ENCODE assay signal across 16 cellular contexts in genomic region chr3:17755836-17756235, GRCh38. TPM values are rescaled to one million over a fixed set of nuclear protein-coding genes. Genes with fewer than 3 reads are reported as not detected.
DNase-seq lines count a peak whose midpoint lies in the region; ATAC-seq and TF ChIP-seq lines count a peak whose summit lies in the region.
"Had no signal": no experiment of that assay in that cellular context is flagged by ENCODE, and none has a peak within 500 bp of the region (broad histone marks: within the 10 kb centered on the region; RNA-seq: fewer than 3 reads in every experiment).

No MANE protein-coding gene starts in this region.

- intact Hi-C loops in tibial artery (cut with DNase I; ENCODE audit: low total_unique reads), result no loop called here

- DNase-seq in HuH-7 (ENCODE audit: low spot score) (no peak), tibial artery (no peak)
- DNase-seq in natural killer cell treated with Interleukin-12 subunit alpha and Interleukin-12 subunit beta and Interleukin-15 and Interleukin-18, amount 100 ng/mL, for 72 hours (ENCODE audit: low spot score), result no peak
- DNase-seq: activated T-cell treated with anti-CD3 and anti-CD28 coated beads, Interleukin-2, amount 50 U/mL, for 24 hours; body of pancreas; cortex of kidney; left ventricle myocardium inferior; NCI-H1436 treated with DMSO at 0.1 percent for 48 hours; ovary had no signal

- H3K36me3 ChIP-seq in tibial artery, result no peaks in the 10 kb centered on the region
- H3K36me3 ChIP-seq: left ventricle myocardium inferior, ovary had no signal

- H3K4me1 Mint-ChIP-seq in activated T-helper 17 cell treated with anti-CD3 and anti-CD28 coated beads, Interleukin-2, amount 50 U/mL, for 72 hours, result peaks cover 7% of the 10 kb centered on the region
- H3K4me1 Mint-ChIP-seq in natural killer cell treated with Interleukin-12 subunit alpha and Interleukin-12 subunit beta and Interleukin-15 and Interleukin-18, amount 100 ng/mL, for 72 hours (ENCODE audit: low read depth in 2 of 2), result no peaks in the 10 kb centered on the region

- H3K27ac Mint-ChIP-seq in activated T-helper 17 cell treated with anti-CD3 and anti-CD28 coated beads, Interleukin-2, amount 50 U/mL, for 72 hours, result no peak overlapping the region
- H3K27ac Mint-ChIP-seq in natural killer cell treated with Interleukin-12 subunit alpha and Interleukin-12 subunit beta and Interleukin-15 and Interleukin-18, amount 100 ng/mL, for 72 hours, result no peak overlapping the region
- H3K27ac Mint-ChIP-seq: activated naive CD4-positive, alpha-beta T cell treated with anti-CD3 and anti-CD28 coated beads, Interleukin-2, amount 50 U/mL, for 24 hours; activated T-cell treated with anti-CD3 and anti-CD28 coated beads, Interleukin-2, amount 50 U/mL, for 24 hours had no signal

- no peaks in the 10 kb centered on the region for H3K36me3 Mint-ChIP-seq in activated T-helper 17 cell treated with anti-CD3 and anti-CD28 coated beads, Interleukin-2, amount 50 U/mL, for 72 hours (ENCODE audit: low read depth)
- H3K36me3 Mint-ChIP-seq in natural killer cell treated with Interleukin-12 subunit alpha and Interleukin-12 subunit beta and Interleukin-15 and Interleukin-18, amount 100 ng/mL, for 72 hours, result no peaks in the 10 kb centered on the region
- H3K36me3 Mint-ChIP-seq: activated naive CD4-positive, alpha-beta T cell treated with anti-CD3 and anti-CD28 coated beads, Interleukin-2, amount 50 U/mL, for 24 hours had no signal

- peaks cover 0 to 7% (median 4%) of the 10 kb centered on the region in 4 donors for H3K4me1 ChIP-seq in tibial artery
- H3K4me1 ChIP-seq: left ventricle myocardium inferior had no signal

- H3K27me3 ChIP-seq in tibial artery, result no peaks in the 10 kb centered on the region
- H3K27me3 ChIP-seq: body of pancreas, ovary had no signal

- H3K4me3 ChIP-seq in tibial artery, result no peak overlapping the region
- H3K4me3 ChIP-seq: body of pancreas, left ventricle myocardium inferior, ovary had no signal

- H3K27me3 Mint-ChIP-seq in activated T-helper 17 cell treated with anti-CD3 and anti-CD28 coated beads, Interleukin-2, amount 50 U/mL, for 72 hours, result no peaks in the 10 kb centered on the region
- H3K27me3 Mint-ChIP-seq in natural killer cell treated with Interleukin-12 subunit alpha and Interleukin-12 subunit beta and Interleukin-15 and Interleukin-18, amount 100 ng/mL, for 72 hours, result no peaks in the 10 kb centered on the region
- H3K27me3 Mint-ChIP-seq: activated naive CD4-positive, alpha-beta T cell treated with anti-CD3 and anti-CD28 coated beads, Interleukin-2, amount 50 U/mL, for 24 hours had no signal

- H3K4me3 Mint-ChIP-seq in activated T-helper 17 cell treated with anti-CD3 and anti-CD28 coated beads, Interleukin-2, amount 50 U/mL, for 72 hours, result no peak overlapping the region
- no peak overlapping the region for H3K4me3 Mint-ChIP-seq in natural killer cell treated with Interleukin-12 subunit alpha and Interleukin-12 subunit beta and Interleukin-15 and Interleukin-18, amount 100 ng/mL, for 72 hours
- H3K4me3 Mint-ChIP-seq: activated naive CD4-positive, alpha-beta T cell treated with anti-CD3 and anti-CD28 coated beads, Interleukin-2, amount 50 U/mL, for 24 hours; activated T-cell treated with anti-CD3 and anti-CD28 coated beads, Interleukin-2, amount 50 U/mL, for 24 hours had no signal

- H3K9me3 ChIP-seq in tibial artery, result no peaks in the 10 kb centered on the region
- H3K9me3 ChIP-seq: body of pancreas, left ventricle myocardium inferior, ovary had no signal

- TF ChIP-seq CTCF in tibial artery (IDR thresholded peaks at IDR 0.05), result no peak

- H3K9me3 Mint-ChIP-seq in activated T-helper 17 cell treated with anti-CD3 and anti-CD28 coated beads, Interleukin-2, amount 50 U/mL, for 72 hours, result no peaks in the 10 kb centered on the region
- H3K9me3 Mint-ChIP-seq in natural killer cell treated with Interleukin-12 subunit alpha and Interleukin-12 subunit beta and Interleukin-15 and Interleukin-18, amount 100 ng/mL, for 72 hours, result no peaks in the 10 kb centered on the region
- H3K9me3 Mint-ChIP-seq: activated naive CD4-positive, alpha-beta T cell treated with anti-CD3 and anti-CD28 coated beads, Interleukin-2, amount 50 U/mL, for 24 hours; activated T-cell treated with anti-CD3 and anti-CD28 coated beads, Interleukin-2, amount 50 U/mL, for 24 hours had no signal

- no peak overlapping the region for H3K27ac ChIP-seq in tibial artery
- H3K27ac ChIP-seq: body of pancreas, left ventricle myocardium inferior, ovary had no signal

- ATAC-seq in GM18499 (IDR thresholded peaks at IDR 0.05; ENCODE audit: insufficient read depth, unreplicated experiment) (peak; percentile 69), GM21447 (IDR thresholded peaks at IDR 0.05; ENCODE audit: unreplicated experiment) (peak; percentile 79), HG03095 (IDR thresholded peaks at IDR 0.05; ENCODE audit: unreplicated experiment) (peak; percentile 65), HG03342 (IDR thresholded peaks at IDR 0.05; ENCODE audit: unreplicated experiment) (no peak)
- peak; percentile 16 for ATAC-seq in activated T-helper 17 cell treated with anti-CD3 and anti-CD28 coated beads, Interleukin-2, amount 50 U/mL, for 72 hours (replicated peaks)
- ATAC-seq in natural killer cell treated with Interleukin-12 subunit alpha and Interleukin-12 subunit beta and Interleukin-15 and Interleukin-18, amount 100 ng/mL, for 72 hours, result no peak
- ATAC-seq: body of pancreas, HCT116 had no signal

RNA-seq across cellular contexts. Expression of gene TBC1D5, which starts 13.4 kb away (rescaled TPM):
- total RNA-seq in activated T-helper 17 cell treated with anti-CD3 and anti-CD28 coated beads, Interleukin-2, amount 50 U/mL, for 72 hours, result 10 to 100 TPM; 43.9 to 53.2 TPM
- 10 to 100 TPM; 43.4 to 51.6 TPM for total RNA-seq in natural killer cell treated with Interleukin-12 subunit alpha and Interleukin-12 subunit beta and Interleukin-15 and Interleukin-18, amount 100 ng/mL, for 72 hours

Comparison
In these comparisons a context has a peak if more than half of its experiments do, and no peak if none do; other contexts are left out.
1. ATAC-seq: peak in GM18499 (single experiment), GM21447 (single experiment), HG03095 (single experiment) and activated T-helper 17 cell treated with anti-CD3 and anti-CD28 coated beads, Interleukin-2, amount 50 U/mL, for 72 hours (single experiment); none in natural killer cell treated with Interleukin-12 subunit alpha and Interleukin-12 subunit beta and Interleukin-15 and Interleukin-18, amount 100 ng/mL, for 72 hours (0 of 2) and HG03342 (single experiment).